1 cellular context compared by ENCODE assay signal in the genomic region with DNA sequence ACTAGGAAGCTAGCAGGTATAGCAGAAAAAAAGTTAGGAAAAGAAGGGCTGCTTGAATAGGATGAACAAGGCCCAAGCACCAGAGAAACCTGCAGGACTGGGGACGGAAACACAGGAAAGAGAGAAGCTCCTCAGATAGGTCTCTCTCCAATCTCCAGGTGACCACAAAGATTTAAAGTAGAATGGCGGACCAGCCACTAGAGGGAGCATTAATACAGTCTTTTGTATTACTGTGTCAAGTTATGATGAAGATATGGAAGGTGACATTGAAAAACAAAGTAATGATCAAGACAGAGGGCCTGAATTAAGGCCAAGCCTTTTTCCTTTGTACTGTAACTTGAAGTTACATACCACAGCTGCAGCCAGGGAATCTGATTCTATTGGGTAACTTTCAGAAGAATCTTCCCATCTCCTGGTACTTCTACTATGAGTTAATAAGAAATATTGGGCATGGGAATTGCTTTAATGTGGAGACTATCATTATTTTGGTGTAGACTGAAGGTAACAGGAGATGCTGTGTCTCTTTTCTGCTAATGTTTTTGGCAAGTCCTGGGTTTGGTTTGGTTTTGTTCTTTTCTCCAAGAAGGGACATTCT.
TF ChIP-seq lines count a peak whose summit lies in the region.

No MANE protein-coding gene starts in this region.

TF ChIP-seq in A549, 52 proteins besides CTCF, POLR2A, EP300 and RAD21 (continued from another document):
- TF ChIP-seq, protein P1, sequence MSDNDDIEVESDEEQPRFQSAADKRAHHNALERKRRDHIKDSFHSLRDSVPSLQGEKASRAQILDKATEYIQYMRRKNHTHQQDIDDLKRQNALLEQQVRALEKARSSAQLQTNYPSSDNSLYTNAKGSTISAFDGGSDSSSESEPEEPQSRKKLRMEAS (IDR thresholded peaks at IDR 0.05) = no peak
- no peak for TF ChIP-seq BHLHE40 (IDR thresholded peaks at IDR 0.05; ENCODE audit: low read depth, low read length)
- TF ChIP-seq SMC3 (IDR thresholded peaks at IDR 0.05) = no peak
- no peak for TF ChIP-seq FOSB (CRISPR knock-in tag; IDR thresholded peaks at IDR 0.05)
- TF ChIP-seq HOXB5 (CRISPR knock-in tag; IDR thresholded peaks at IDR 0.05) = no peak
TF ChIP-seq in A549: peak in this region for 0.
